ENCODE assay signal across 10 cellular contexts in the genomic region with DNA sequence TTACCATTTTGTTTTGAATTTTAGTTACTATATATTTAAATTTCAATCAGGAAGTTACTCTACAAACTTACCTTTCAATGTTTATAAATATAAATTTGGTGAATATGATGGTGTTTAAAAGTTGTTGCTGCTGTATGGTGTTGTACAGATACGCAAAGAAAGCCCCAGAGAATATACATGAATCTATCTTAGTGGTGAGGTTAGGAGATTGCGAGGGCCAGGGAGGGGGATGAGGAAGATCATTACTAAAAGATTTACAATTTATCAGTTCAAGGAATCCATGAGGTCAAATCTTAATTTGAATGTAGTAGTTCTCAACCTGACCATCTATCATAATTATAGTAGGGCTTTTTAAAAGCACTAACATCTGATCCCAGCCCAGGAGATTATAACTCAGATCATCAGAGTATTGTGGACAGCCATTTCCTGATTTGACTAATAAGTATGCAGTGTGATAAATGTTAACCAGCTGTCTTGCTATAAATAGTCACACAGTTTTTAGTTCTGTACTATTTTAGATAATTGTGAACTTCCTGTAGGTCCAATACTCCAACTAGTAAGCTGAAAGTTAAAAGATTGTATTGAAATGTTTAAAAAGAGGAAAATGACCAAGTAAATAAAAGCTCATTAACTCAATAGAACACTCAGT. TPM values are rescaled to one million over a fixed set of nuclear protein-coding genes. Genes with fewer than 3 reads are reported as not detected.
A peak's percentile ranks its signal among the peaks of the same experiment; 100 is the strongest.
DNase-seq lines count a peak whose midpoint lies in the region; ATAC-seq, FAIRE-seq and TF ChIP-seq lines count a peak whose summit lies in the region.
"Had no signal": no experiment of that assay in that cellular context is flagged by ENCODE, and none has a peak within 500 bp of the region (broad histone marks: within the 10 kb centered on the region; RNA-seq: fewer than 3 reads in every experiment).

No MANE protein-coding gene starts in this region.

- peak; percentile 92 for ATAC-seq in HG02870 (IDR thresholded peaks at IDR 0.05; ENCODE audit: unreplicated experiment)

- H3K9me2 ChIP-seq in SU-DHL-6 (replicated peaks; ENCODE audit: insufficient read depth, low read length), result no peaks in the 10 kb centered on the region

- DNase-seq in NCI-H1417 (lab: John Stamatoyannopoulos, UW) (peak in 2 of 3 experiments; percentile 14 to 61), NCI-H1417 treated with DMSO at 0.1 percent for 48 hours (lab: John Stamatoyannopoulos, UW) (no peak), osteocyte (ENCODE audit: extremely low spot score, unreplicated experiment) (no peak), frontal cortex (ENCODE audit: low spot score in 2 of 2) (no peak), OCI-M1 (lab: John Stamatoyannopoulos, UW) (no peak), retina (no peak)

- H3K9me3 ChIP-seq in SU-DHL-6 (ENCODE audit: insufficient read depth, low read length), result no peaks in the 10 kb centered on the region

- H3K4me3 ChIP-seq in SU-DHL-6 (ENCODE audit: insufficient read depth, low read length, poor library complexity, severe bottlenecking), result peak overlapping the region; percentile 38

- H3K4me3 Mint-ChIP-seq in osteocyte (ENCODE audit: unreplicated experiment), result no peak overlapping the region

- H3K4me2 ChIP-seq in SU-DHL-6 (ENCODE audit: low read depth, low read length, poor library complexity, severe bottlenecking), result peak overlapping the region; percentile 77

- no peak for FAIRE-seq in frontal cortex (lab: Jason Lieb, UNC)

- H3K27me3 Mint-ChIP-seq in osteocyte (ENCODE audit: unreplicated experiment), result no peaks in the 10 kb centered on the region

- peaks cover 22% of the 10 kb centered on the region for H3K36me3 ChIP-seq in SU-DHL-6 (ENCODE audit: low read length)

- H3K79me2 ChIP-seq in SU-DHL-6 (ENCODE audit: insufficient read depth, low read length), result no peaks in the 10 kb centered on the region; the same call in 1 of the 2 replicates

- no peaks in the 10 kb centered on the region for H3K9me3 Mint-ChIP-seq in osteocyte (ENCODE audit: unreplicated experiment)

- H3K36me3 Mint-ChIP-seq in osteocyte (ENCODE audit: unreplicated experiment), result peaks cover 29% of the 10 kb centered on the region

- no peaks in the 10 kb centered on the region for H4K20me1 ChIP-seq in SU-DHL-6 (ENCODE audit: low read depth, low read length)

- peaks cover 69% of the 10 kb centered on the region for H3F3A ChIP-seq in SU-DHL-6 (ENCODE audit: insufficient read depth)

- H3K9ac ChIP-seq in SU-DHL-6 (ENCODE audit: low read length), result peak overlapping the region; percentile 13; the same call in 1 of the 2 replicates

- no peaks in the 10 kb centered on the region for H3K27me3 ChIP-seq in SU-DHL-6 (ENCODE audit: low read length)

- H3K27ac ChIP-seq in SU-DHL-6 (ENCODE audit: low read depth, low read length), result peak overlapping the region; percentile 83
- H3K27ac ChIP-seq: 22Rv1 had no signal

- H3K4me1 Mint-ChIP-seq in osteocyte (ENCODE audit: unreplicated experiment), result peaks cover 31% of the 10 kb centered on the region

- H3K27ac Mint-ChIP-seq in osteocyte (ENCODE audit: unreplicated experiment), result peak overlapping the region; percentile 32

- TF ChIP-seq CTCF in SU-DHL-6 (IDR thresholded peaks at IDR 0.05; ENCODE audit: insufficient read depth, low read length, poor library complexity, severe bottlenecking) (no peak), osteocyte (IDR thresholded peaks at IDR 0.05) (no peak)

- H2AFZ ChIP-seq in SU-DHL-6 (ENCODE audit: low read depth, low read length, severe bottlenecking), result no peak overlapping the region

RNA-seq across cellular contexts. Expression of a gene that starts 23.6 kb away (rescaled TPM):
- total RNA-seq in osteocyte, result 37.4 and 42.0 TPM in 2 replicates
- 110 TPM for total RNA-seq in frontal cortex

RNA-seq across cellular contexts. Expression of a gene that starts 43.7 kb away (rescaled TPM):
- total RNA-seq in osteocyte, result 0.26 and 0.81 TPM in 2 replicates
- 0.82 TPM for total RNA-seq in frontal cortex
- total RNA-seq: NCI-H460 had no signal

Comparison
In these comparisons a context has a peak if more than half of its experiments do, and no peak if none do; other contexts are left out.
1. DNase-seq: peak in NCI-H1417 (2 of 3); none in NCI-H1417 treated with DMSO at 0.1 percent for 48 hours (single experiment), osteocyte (single experiment), frontal cortex (0 of 2), OCI-M1 (single experiment) and retina (single experiment).